8 cellular contexts compared by ENCODE assay signal in the genomic region with DNA sequence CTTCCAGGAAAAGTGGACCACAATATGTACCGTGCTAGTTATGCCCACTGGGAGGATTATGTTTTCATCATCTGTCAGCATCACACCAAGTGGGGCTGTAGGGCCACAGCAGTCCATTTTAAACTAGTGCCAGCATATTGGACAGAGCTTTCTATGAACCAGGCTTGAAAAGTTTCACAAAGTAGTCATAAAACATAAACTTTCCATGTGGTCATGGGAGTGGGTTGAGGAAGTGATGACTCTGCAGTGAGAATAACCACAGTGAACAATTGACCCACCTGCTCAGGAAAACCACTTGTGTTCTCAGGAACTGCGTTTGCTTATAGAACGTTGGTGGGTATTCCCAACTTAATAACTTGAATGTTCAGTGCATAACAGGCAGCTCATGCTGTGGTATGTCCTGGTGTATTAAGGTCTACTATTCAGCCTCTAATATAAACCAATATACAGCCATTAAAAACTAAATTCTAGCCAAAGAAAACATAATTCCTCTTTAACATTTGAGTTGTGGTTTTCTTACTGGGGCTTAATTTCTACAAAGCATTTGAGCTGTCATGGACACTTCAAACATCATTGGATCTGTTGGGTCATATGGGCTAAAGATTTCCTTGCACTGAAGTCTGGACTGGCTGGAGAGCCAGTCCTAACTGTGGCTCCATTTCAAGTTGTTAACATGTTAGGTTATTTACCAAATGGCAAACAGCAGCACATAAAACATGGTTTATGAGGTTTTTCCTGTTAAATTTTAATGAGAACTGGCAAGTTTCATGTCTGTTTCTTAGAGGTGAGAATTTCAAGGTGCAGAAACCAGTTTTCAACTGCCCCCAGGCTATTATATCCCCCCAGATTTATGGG.
DNase-seq lines count a peak whose midpoint lies in the region; ATAC-seq and TF ChIP-seq lines count a peak whose summit lies in the region.

No MANE protein-coding gene starts in this region.

- ATAC-seq in GM18505 (IDR thresholded peaks at IDR 0.05; ENCODE audit: unreplicated experiment): peak; percentile 87
- ATAC-seq in GM21423 (IDR thresholded peaks at IDR 0.05; ENCODE audit: unreplicated experiment): peak; percentile 93
- peak; percentile 94 for ATAC-seq in HG03432 (IDR thresholded peaks at IDR 0.05; ENCODE audit: unreplicated experiment)
- no peak for ATAC-seq in CD4-positive, alpha-beta T cell (ENCODE audit: poor library complexity)

- POLR2A ChIA-PET in CD4-positive, alpha-beta T cell (lab: Charles Lee): no interaction called here

- H3K27me3 Mint-ChIP-seq in CD4-positive, alpha-beta T cell: no peaks in the 10 kb centered on the region

- no peak overlapping the region for H3K4me3 Mint-ChIP-seq in CD4-positive, alpha-beta T cell

- no peak for TF ChIP-seq POLR2A in GM18505 (IDR thresholded peaks at IDR 0.05; ENCODE audit: borderline replicate concordance, extremely low read depth, insufficient read depth, insufficient read length)

- intact Hi-C loops in CD4-positive, alpha-beta T cell (cut with DNase I, micrococcal nuclease): no loop called here

- no peaks in the 10 kb centered on the region for H3K27me3 ChIP-seq in CD4-positive, alpha-beta T cell (ENCODE audit: control insufficient read depth, insufficient read depth, low read length)

- H3K27ac ChIP-seq in CD4-positive, alpha-beta T cell (ENCODE audit: low read depth, low read length): no peak overlapping the region

- CTCF ChIA-PET in CD4-positive, alpha-beta T cell (lab: Charles Lee): no interaction called here

- no peak for TF ChIP-seq CTCF in CD4-positive, alpha-beta T cell (IDR thresholded peaks at IDR 0.05)

- H3K27ac Mint-ChIP-seq in CD4-positive, alpha-beta T cell: no peak overlapping the region

- H3K36me3 Mint-ChIP-seq in CD4-positive, alpha-beta T cell (ENCODE audit: low read depth): no peaks in the 10 kb centered on the region

- H3K9me3 ChIP-seq in CD4-positive, alpha-beta T cell (ENCODE audit: control insufficient read depth, low read length): no peaks in the 10 kb centered on the region

- peaks cover 3% of the 10 kb centered on the region for H3K9me3 Mint-ChIP-seq in CD4-positive, alpha-beta T cell

- DNase-seq in epidermal melanocyte (ENCODE audit: insufficient read length, low spot score) (peak; percentile 36), COR-L47 (lab: John Stamatoyannopoulos, UW) (no peak), NCI-H2196 (lab: John Stamatoyannopoulos, UW; ENCODE audit: unreplicated experiment) (no peak)
- DNase-seq in CD4-positive, alpha-beta T cell: no peak
- no peak for DNase-seq in stimulated activated CD4-positive, alpha-beta T cell treated with anti-CD3 and anti-CD28 coated beads, Interleukin-4, amount 100 ng/mL, for 1 hour

- no peaks in the 10 kb centered on the region for H3K4me1 Mint-ChIP-seq in CD4-positive, alpha-beta T cell (ENCODE audit: low read depth)
